ENCODE assay signal across 1 cellular context in genomic region chr2:69743847-69744264, GRCh38.
A peak's percentile ranks its signal among the peaks of the same experiment; 100 is the strongest.
TF ChIP-seq lines count a peak whose summit lies in the region.

No MANE protein-coding gene starts in this region.

TF ChIP-seq in K562, 482 proteins besides CTCF, POLR2A, EP300 and RAD21 (continued from another document):
- TF ChIP-seq PKNOX1 (IDR thresholded peaks at IDR 0.05) (peak; percentile 96), HEY1 (CRISPR knock-in tag; IDR thresholded peaks at IDR 0.05; ENCODE audit: borderline replicate concordance) (no peak), ZNF511 (CRISPR knock-in tag; IDR thresholded peaks at IDR 0.05) (no peak), ZNF583 (CRISPR knock-in tag; IDR thresholded peaks at IDR 0.05) (no peak), GTF2A2 (tag; IDR thresholded peaks at IDR 0.05) (no peak), CREB3 (tag; conservative IDR thresholded peaks at IDR 0.05; ENCODE audit: low read depth) (no peak), ZNF445 (CRISPR knock-in tag; IDR thresholded peaks at IDR 0.05; ENCODE audit: low read depth) (no peak), FOXJ2 (tag; IDR thresholded peaks at IDR 0.05) (peak; percentile 95), NR2C2 (CRISPR knock-in tag; IDR thresholded peaks at IDR 0.05) (no peak), NR2C2 (tag; IDR thresholded peaks at IDR 0.05) (no peak), ELF4 (CRISPR knock-in tag; IDR thresholded peaks at IDR 0.05) (no peak), SUPT5H (IDR thresholded peaks at IDR 0.05) (no peak), ZNF121 (CRISPR knock-in tag; conservative IDR thresholded peaks at IDR 0.05) (peak; percentile 51; the same call in 1 of the 2 replicates), CXXC5 (CRISPR knock-in tag; IDR thresholded peaks at IDR 0.05) (no peak), NELFE (IDR thresholded peaks at IDR 0.05; ENCODE audit: insufficient read depth, insufficient read length) (no peak), ZNF436 (CRISPR knock-in tag; IDR thresholded peaks at IDR 0.05) (no peak), TRIM24 (IDR thresholded peaks at IDR 0.05) (no peak), CGGBP1 (CRISPR knock-in tag; IDR thresholded peaks at IDR 0.05) (no peak), HNRNPK (IDR thresholded peaks at IDR 0.05; ENCODE audit: low read depth, low read length, poor library complexity, severe bottlenecking) (no peak), GTF2B (IDR thresholded peaks at IDR 0.05; ENCODE audit: extremely low read depth, insufficient read length) (no peak), CEBPB (tag; IDR thresholded peaks at IDR 0.05) (no peak), HDAC3 (IDR thresholded peaks at IDR 0.05; ENCODE audit: borderline replicate concordance, partially characterized antibody) (no peak), ZNF263 (CRISPR knock-in tag; IDR thresholded peaks at IDR 0.05; ENCODE audit: borderline replicate concordance) (no peak), ZBTB7A (IDR thresholded peaks at IDR 0.05; ENCODE audit: borderline replicate concordance, control insufficient read depth, low read depth, low read length) (no peak), SETDB1 (IDR thresholded peaks at IDR 0.05; ENCODE audit: low read length) (no peak), ETV5 (CRISPR knock-in tag; IDR thresholded peaks at IDR 0.05; ENCODE audit: low read depth) (no peak), MGA (IDR thresholded peaks at IDR 0.05) (no peak), TFE3 (CRISPR knock-in tag; IDR thresholded peaks at IDR 0.05) (no peak)
TF ChIP-seq in K562: peak in this region for 20.
